In the genomic region with DNA sequence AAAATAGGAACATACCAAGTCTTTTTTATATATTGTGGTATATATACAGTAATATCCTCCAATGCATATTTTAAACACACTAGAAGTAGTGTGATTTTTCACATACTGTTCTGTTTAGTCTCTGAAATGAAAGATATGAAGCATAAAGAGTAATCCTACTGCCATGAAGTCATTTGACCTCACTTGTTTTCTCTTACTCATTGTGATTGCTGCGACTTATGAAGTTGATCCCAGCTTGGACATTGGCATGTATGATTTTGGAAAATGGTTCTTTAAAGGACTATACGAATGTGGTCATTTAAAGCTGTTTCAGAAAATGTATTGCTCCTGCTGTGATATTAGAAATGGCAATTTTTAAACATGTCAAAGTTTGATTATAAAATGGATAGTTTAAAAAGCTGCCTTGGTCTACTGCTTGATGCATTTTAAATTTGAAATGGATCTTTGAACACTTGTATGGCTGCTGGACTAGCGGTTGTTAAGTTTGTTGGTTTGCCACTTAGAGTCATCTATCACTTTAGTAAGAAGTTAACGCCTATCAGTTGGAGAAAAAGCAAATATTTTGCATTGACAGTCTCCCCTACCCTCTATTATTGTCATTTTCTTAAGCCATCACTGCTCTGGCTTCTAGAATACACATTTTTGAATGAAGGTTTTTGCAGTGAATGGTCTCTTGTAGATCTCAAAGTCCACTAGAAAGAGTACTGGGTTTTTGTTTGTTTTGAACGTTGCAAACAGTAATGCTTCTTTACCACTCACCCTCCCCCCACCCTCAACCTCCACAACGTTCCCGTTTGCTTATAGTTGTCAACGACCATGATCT, we compare ENCODE assay signal across 1 cellular context.
TF ChIP-seq lines count a peak whose summit lies in the region.

No MANE protein-coding gene starts in this region.

TF ChIP-seq in HepG2, 621 proteins besides CTCF, POLR2A, EP300 and RAD21 (continued from another document and continues in another):
- TF ChIP-seq, protein P1, sequence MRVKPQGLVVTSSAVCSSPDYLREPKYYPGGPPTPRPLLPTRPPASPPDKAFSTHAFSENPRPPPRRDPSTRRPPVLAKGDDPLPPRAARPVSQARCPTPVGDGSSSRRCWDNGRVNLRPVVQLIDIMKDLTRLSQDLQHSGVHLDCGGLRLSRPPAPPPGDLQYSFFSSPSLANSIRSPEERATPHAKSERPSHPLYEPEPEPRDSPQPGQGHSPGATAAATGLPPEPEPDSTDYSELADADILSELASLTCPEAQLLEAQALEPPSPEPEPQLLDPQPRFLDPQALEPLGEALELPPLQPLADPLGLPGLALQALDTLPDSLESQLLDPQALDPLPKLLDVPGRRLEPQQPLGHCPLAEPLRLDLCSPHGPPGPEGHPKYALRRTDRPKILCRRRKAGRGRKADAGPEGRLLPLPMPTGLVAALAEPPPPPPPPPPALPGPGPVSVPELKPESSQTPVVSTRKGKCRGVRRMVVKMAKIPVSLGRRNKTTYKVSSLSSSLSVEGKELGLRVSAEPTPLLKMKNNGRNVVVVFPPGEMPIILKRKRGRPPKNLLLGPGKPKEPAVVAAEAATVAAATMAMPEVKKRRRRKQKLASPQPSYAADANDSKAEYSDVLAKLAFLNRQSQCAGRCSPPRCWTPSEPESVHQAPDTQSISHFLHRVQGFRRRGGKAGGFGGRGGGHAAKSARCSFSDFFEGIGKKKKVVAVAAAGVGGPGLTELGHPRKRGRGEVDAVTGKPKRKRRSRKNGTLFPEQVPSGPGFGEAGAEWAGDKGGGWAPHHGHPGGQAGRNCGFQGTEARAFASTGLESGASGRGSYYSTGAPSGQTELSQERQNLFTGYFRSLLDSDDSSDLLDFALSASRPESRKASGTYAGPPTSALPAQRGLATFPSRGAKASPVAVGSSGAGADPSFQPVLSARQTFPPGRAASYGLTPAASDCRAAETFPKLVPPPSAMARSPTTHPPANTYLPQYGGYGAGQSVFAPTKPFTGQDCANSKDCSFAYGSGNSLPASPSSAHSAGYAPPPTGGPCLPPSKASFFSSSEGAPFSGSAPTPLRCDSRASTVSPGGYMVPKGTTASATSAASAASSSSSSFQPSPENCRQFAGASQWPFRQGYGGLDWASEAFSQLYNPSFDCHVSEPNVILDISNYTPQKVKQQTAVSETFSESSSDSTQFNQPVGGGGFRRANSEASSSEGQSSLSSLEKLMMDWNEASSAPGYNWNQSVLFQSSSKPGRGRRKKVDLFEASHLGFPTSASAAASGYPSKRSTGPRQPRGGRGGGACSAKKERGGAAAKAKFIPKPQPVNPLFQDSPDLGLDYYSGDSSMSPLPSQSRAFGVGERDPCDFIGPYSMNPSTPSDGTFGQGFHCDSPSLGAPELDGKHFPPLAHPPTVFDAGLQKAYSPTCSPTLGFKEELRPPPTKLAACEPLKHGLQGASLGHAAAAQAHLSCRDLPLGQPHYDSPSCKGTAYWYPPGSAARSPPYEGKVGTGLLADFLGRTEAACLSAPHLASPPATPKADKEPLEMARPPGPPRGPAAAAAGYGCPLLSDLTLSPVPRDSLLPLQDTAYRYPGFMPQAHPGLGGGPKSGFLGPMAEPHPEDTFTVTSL (CRISPR knock-in tag; IDR thresholded peaks at IDR 0.05; ENCODE audit: borderline replicate concordance) = peak; percentile 94
- TF ChIP-seq IRF2 (CRISPR knock-in tag; IDR thresholded peaks at IDR 0.05) (peak; percentile 78; the same call in 1 of the 2 replicates), DPF2 (CRISPR knock-in tag; IDR thresholded peaks at IDR 0.05; ENCODE audit: borderline replicate concordance, low read depth) (peak; percentile 88), SIN3A (IDR thresholded peaks at IDR 0.05; ENCODE audit: borderline replicate concordance, low read depth, low read length) (0 out of 2 replicates have a peak, but pooled peaks have one; percentile 6), BHLHE40 (IDR thresholded peaks at IDR 0.05; ENCODE audit: low read length) (0 out of 2 replicates have a peak, but pooled peaks have one; percentile 14), THAP11 (CRISPR knock-in tag; IDR thresholded peaks at IDR 0.05) (0 out of 2 replicates have a peak, but pooled peaks have one; percentile 26), NFIC (IDR thresholded peaks at IDR 0.05; ENCODE audit: low read length) (peak; percentile 95), SAP130 (CRISPR knock-in tag; IDR thresholded peaks at IDR 0.05; ENCODE audit: low read depth) (peak; percentile 83; the same call in 1 of the 2 replicates), CREB1 (IDR thresholded peaks at IDR 0.05) (0 out of 2 replicates have a peak, but pooled peaks have one; percentile 46), CREB1 (CRISPR knock-in tag; IDR thresholded peaks at IDR 0.05) (no peak; the same call in 1 of the 2 replicates), NR2C2 (CRISPR knock-in tag; IDR thresholded peaks at IDR 0.05; ENCODE audit: borderline replicate concordance) (peak; percentile 27; the same call in 1 of the 2 replicates), FOXO1 (CRISPR knock-in tag; IDR thresholded peaks at IDR 0.05) (peak; percentile 82; the same call in 1 of the 2 replicates), ZNF567 (CRISPR knock-in tag; IDR thresholded peaks at IDR 0.05; ENCODE audit: borderline replicate concordance) (no peak), HDAC2 (CRISPR knock-in tag; IDR thresholded peaks at IDR 0.05) (peak; percentile 69), ERF (CRISPR knock-in tag; IDR thresholded peaks at IDR 0.05) (peak; percentile 75; the same call in 1 of the 2 replicates), GATAD1 (CRISPR knock-in tag; IDR thresholded peaks at IDR 0.05) (0 out of 2 replicates have a peak, but pooled peaks have one; percentile 41), NFKBIZ (CRISPR knock-in tag; IDR thresholded peaks at IDR 0.05) (no peak), KMT2B (CRISPR knock-in tag; IDR thresholded peaks at IDR 0.05) (no peak), TSC22D2 (CRISPR knock-in tag; IDR thresholded peaks at IDR 0.05; ENCODE audit: borderline replicate concordance) (0 out of 2 replicates have a peak, but pooled peaks have one; percentile 14)
- TF ChIP-seq, protein P2, sequence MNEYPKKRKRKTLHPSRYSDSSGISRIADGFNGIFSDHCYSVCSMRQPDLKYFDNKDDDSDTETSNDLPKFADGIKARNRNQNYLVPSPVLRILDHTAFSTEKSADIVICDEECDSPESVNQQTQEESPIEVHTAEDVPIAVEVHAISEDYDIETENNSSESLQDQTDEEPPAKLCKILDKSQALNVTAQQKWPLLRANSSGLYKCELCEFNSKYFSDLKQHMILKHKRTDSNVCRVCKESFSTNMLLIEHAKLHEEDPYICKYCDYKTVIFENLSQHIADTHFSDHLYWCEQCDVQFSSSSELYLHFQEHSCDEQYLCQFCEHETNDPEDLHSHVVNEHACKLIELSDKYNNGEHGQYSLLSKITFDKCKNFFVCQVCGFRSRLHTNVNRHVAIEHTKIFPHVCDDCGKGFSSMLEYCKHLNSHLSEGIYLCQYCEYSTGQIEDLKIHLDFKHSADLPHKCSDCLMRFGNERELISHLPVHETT (CRISPR knock-in tag; conservative IDR thresholded peaks at IDR 0.05) = peak; percentile 61; the same call in 1 of the 2 replicates
- TF ChIP-seq, protein P3, sequence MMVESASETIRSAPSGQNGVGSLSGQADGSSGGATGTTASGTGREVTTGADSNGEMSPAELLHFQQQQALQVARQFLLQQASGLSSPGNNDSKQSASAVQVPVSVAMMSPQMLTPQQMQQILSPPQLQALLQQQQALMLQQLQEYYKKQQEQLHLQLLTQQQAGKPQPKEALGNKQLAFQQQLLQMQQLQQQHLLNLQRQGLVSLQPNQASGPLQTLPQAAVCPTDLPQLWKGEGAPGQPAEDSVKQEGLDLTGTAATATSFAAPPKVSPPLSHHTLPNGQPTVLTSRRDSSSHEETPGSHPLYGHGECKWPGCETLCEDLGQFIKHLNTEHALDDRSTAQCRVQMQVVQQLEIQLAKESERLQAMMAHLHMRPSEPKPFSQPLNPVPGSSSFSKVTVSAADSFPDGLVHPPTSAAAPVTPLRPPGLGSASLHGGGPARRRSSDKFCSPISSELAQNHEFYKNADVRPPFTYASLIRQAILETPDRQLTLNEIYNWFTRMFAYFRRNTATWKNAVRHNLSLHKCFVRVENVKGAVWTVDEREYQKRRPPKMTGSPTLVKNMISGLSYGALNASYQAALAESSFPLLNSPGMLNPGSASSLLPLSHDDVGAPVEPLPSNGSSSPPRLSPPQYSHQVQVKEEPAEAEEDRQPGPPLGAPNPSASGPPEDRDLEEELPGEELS (CRISPR knock-in tag; IDR thresholded peaks at IDR 0.05) = peak; percentile 95
- TF ChIP-seq, protein P4, sequence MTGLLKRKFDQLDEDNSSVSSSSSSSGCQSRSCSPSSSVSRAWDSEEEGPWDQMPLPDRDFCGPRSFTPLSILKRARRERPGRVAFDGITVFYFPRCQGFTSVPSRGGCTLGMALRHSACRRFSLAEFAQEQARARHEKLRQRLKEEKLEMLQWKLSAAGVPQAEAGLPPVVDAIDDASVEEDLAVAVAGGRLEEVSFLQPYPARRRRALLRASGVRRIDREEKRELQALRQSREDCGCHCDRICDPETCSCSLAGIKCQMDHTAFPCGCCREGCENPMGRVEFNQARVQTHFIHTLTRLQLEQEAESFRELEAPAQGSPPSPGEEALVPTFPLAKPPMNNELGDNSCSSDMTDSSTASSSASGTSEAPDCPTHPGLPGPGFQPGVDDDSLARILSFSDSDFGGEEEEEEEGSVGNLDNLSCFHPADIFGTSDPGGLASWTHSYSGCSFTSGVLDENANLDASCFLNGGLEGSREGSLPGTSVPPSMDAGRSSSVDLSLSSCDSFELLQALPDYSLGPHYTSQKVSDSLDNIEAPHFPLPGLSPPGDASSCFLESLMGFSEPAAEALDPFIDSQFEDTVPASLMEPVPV (CRISPR knock-in tag; IDR thresholded peaks at IDR 0.05) = 0 out of 2 replicates have a peak, but pooled peaks have one; percentile 45
- TF ChIP-seq, protein P5, sequence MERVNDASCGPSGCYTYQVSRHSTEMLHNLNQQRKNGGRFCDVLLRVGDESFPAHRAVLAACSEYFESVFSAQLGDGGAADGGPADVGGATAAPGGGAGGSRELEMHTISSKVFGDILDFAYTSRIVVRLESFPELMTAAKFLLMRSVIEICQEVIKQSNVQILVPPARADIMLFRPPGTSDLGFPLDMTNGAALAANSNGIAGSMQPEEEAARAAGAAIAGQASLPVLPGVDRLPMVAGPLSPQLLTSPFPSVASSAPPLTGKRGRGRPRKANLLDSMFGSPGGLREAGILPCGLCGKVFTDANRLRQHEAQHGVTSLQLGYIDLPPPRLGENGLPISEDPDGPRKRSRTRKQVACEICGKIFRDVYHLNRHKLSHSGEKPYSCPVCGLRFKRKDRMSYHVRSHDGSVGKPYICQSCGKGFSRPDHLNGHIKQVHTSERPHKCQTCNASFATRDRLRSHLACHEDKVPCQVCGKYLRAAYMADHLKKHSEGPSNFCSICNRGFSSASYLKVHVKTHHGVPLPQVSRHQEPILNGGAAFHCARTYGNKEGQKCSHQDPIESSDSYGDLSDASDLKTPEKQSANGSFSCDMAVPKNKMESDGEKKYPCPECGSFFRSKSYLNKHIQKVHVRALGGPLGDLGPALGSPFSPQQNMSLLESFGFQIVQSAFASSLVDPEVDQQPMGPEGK (CRISPR knock-in tag; IDR thresholded peaks at IDR 0.05) = peak; percentile 62; the same call in 1 of the 2 replicates
- TF ChIP-seq, protein P6, sequence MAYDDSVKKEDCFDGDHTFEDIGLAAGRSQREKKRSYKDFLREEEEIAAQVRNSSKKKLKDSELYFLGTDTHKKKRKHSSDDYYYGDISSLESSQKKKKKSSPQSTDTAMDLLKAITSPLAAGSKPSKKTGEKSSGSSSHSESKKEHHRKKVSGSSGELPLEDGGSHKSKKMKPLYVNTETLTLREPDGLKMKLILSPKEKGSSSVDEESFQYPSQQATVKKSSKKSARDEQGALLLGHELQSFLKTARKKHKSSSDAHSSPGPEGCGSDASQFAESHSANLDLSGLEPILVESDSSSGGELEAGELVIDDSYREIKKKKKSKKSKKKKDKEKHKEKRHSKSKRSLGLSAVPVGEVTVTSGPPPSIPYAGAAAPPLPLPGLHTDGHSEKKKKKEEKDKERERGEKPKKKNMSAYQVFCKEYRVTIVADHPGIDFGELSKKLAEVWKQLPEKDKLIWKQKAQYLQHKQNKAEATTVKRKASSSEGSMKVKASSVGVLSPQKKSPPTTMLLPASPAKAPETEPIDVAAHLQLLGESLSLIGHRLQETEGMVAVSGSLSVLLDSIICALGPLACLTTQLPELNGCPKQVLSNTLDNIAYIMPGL (CRISPR knock-in tag; IDR thresholded peaks at IDR 0.05; ENCODE audit: borderline replicate concordance in 1 of 2, low read depth in 1 of 2) = 0 out of 4 replicates have a peak, but pooled peaks of 1 of the 2 experiments have one; percentile 18
- TF ChIP-seq, protein P7, sequence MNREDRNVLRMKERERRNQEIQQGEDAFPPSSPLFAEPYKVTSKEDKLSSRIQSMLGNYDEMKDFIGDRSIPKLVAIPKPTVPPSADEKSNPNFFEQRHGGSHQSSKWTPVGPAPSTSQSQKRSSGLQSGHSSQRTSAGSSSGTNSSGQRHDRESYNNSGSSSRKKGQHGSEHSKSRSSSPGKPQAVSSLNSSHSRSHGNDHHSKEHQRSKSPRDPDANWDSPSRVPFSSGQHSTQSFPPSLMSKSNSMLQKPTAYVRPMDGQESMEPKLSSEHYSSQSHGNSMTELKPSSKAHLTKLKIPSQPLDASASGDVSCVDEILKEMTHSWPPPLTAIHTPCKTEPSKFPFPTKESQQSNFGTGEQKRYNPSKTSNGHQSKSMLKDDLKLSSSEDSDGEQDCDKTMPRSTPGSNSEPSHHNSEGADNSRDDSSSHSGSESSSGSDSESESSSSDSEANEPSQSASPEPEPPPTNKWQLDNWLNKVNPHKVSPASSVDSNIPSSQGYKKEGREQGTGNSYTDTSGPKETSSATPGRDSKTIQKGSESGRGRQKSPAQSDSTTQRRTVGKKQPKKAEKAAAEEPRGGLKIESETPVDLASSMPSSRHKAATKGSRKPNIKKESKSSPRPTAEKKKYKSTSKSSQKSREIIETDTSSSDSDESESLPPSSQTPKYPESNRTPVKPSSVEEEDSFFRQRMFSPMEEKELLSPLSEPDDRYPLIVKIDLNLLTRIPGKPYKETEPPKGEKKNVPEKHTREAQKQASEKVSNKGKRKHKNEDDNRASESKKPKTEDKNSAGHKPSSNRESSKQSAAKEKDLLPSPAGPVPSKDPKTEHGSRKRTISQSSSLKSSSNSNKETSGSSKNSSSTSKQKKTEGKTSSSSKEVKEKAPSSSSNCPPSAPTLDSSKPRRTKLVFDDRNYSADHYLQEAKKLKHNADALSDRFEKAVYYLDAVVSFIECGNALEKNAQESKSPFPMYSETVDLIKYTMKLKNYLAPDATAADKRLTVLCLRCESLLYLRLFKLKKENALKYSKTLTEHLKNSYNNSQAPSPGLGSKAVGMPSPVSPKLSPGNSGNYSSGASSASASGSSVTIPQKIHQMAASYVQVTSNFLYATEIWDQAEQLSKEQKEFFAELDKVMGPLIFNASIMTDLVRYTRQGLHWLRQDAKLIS (CRISPR knock-in tag; IDR thresholded peaks at IDR 0.05) = no peak
- TF ChIP-seq, protein P8, sequence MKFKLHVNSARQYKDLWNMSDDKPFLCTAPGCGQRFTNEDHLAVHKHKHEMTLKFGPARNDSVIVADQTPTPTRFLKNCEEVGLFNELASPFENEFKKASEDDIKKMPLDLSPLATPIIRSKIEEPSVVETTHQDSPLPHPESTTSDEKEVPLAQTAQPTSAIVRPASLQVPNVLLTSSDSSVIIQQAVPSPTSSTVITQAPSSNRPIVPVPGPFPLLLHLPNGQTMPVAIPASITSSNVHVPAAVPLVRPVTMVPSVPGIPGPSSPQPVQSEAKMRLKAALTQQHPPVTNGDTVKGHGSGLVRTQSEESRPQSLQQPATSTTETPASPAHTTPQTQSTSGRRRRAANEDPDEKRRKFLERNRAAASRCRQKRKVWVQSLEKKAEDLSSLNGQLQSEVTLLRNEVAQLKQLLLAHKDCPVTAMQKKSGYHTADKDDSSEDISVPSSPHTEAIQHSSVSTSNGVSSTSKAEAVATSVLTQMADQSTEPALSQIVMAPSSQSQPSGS (CRISPR knock-in tag; IDR thresholded peaks at IDR 0.05) = peak; percentile 62; the same call in 1 of the 2 replicates
- TF ChIP-seq, protein P9, sequence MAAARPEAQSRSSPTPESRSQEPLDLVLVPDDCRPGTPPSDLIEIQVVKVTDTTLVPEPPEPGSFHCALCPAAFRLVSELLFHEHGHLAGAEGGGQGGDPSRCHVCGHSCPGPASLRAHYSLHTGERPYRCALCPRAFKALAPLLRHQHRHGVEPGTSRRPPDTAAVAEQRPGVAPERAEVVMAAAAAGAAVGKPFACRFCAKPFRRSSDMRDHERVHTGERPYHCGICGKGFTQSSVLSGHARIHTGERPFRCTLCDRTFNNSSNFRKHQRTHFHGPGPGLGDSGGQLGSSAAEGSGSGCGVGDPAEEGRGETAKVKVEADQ (CRISPR knock-in tag; IDR thresholded peaks at IDR 0.05; ENCODE audit: borderline replicate concordance) = no peak
